In the genomic region with DNA sequence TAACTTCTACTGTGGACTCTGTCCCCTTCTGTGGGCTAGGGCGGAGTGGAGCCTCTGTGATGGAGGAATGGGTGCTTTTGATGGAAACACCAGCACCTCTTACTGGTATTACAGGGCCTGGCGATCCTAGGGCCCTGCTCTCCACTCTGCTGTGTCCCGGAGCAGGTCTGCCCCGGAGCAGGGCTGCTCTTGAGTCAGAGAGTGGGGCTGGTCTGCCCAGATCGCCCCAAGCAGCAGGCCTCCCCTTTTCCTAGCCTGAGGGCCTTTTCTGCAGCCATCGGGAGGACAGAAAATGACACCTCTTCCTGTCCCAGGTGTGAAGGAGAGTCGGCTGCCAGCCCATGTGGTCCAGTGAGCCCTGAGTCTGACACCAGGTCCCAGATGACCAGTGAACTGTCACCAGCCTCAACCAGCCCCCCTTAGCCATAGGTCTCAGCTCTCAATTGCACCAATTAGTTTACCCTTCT, we compare ENCODE assay signal across 8 cellular contexts.
DNase-seq lines count a peak whose midpoint lies in the region; ATAC-seq, FAIRE-seq and TF ChIP-seq lines count a peak whose summit lies in the region.

No MANE protein-coding gene starts in this region.

- no peak for TF ChIP-seq CTCF in cardiac fibroblast (IDR thresholded peaks at IDR 0.05; ENCODE audit: low read depth, low read length)

- H3K4me1 ChIP-seq in ACC112 (ENCODE audit: control insufficient read depth, insufficient read depth, low read length, unreplicated experiment) (peaks cover 22% of the 10 kb centered on the region), mucosa of rectum (ENCODE audit: control insufficient read depth in 2 of 2, insufficient read depth in 2 of 2, low read length in 2 of 2) (peaks cover 15 to 17% of the 10 kb centered on the region in 2 donors)

- H3K27ac ChIP-seq in ACC112 (ENCODE audit: low read depth, low read length) (peak overlapping the region; percentile 33), mucosa of rectum (ENCODE audit: low read depth in 2 of 2, low read length in 2 of 2) (peak overlapping the region in 1 of 2 donors; percentile 67)

- peak overlapping the region; percentile 94 for H3K4me3 ChIP-seq in ACC112 (ENCODE audit: low read depth, low read length)
- H3K4me3 ChIP-seq in cardiac fibroblast (replicated peaks in 1 of 2; ENCODE audit: low read depth in 2 of 2, low read length in 2 of 2), result peak overlapping the region; percentile 73 to 88
- peak overlapping the region; percentile 82 to 83 for H3K4me3 ChIP-seq in mucosa of rectum (ENCODE audit: low read length in 2 of 2)

- H3K27me3 ChIP-seq in ACC112 (ENCODE audit: insufficient read depth, low read length) (no peaks in the 10 kb centered on the region), mucosa of rectum (ENCODE audit: control insufficient read depth in 2 of 2, insufficient read depth in 2 of 2, low read length in 2 of 2) (no peaks in the 10 kb centered on the region)

- no peak overlapping the region for H2AFZ ChIP-seq in ACC112 (ENCODE audit: low read length, unreplicated experiment)

- peak; percentile 13 for ATAC-seq in GM18907 (IDR thresholded peaks at IDR 0.05; ENCODE audit: unreplicated experiment)
- no peak for ATAC-seq in HG02763 (IDR thresholded peaks at IDR 0.05; ENCODE audit: unreplicated experiment)

- FAIRE-seq in HTR-8/SVneo (lab: Jason Lieb, UNC), result no peak

- peaks cover 56% of the 10 kb centered on the region for H3K79me2 ChIP-seq in ACC112 (ENCODE audit: control insufficient read depth, insufficient read depth, low read length, unreplicated experiment)

- peaks cover 21% of the 10 kb centered on the region for H3K36me3 ChIP-seq in ACC112 (ENCODE audit: insufficient read depth, low read length)
- H3K36me3 ChIP-seq in mucosa of rectum (ENCODE audit: control insufficient read depth in 2 of 2, insufficient read depth in 2 of 2, low read length in 2 of 2), result peaks cover 30 to 35% of the 10 kb centered on the region in 2 donors

- DNase-seq in NCI-H69 (lab: John Stamatoyannopoulos, UW) (peak; percentile 21), cardiac fibroblast (ENCODE audit: low read depth in 2 of 2) (peak; percentile 18 to 31), HTR-8/SVneo (ENCODE audit: insufficient read length, low spot score) (no peak), SHP77 treated with DMSO at 0.1 percent for 48 hours (lab: John Stamatoyannopoulos, UW) (no peak)

- peak overlapping the region; percentile 78 to 85 for H3K9ac ChIP-seq in mucosa of rectum (ENCODE audit: low read depth in 1 of 2, low read length in 2 of 2)

- no peaks in the 10 kb centered on the region for H3K9me3 ChIP-seq in mucosa of rectum (ENCODE audit: control insufficient read depth in 2 of 2, low read length in 2 of 2)

Comparison
In these comparisons a context has a peak if more than half of its experiments do, and no peak if none do; other contexts are left out.
1. DNase-seq: peak in NCI-H69 (single experiment) and cardiac fibroblast (2 of 2); none in HTR-8/SVneo (single experiment) and SHP77 treated with DMSO at 0.1 percent for 48 hours (single experiment).
2. Peak in every context shown above with its lines, with median percentiles within 50 percentile points of each other: H3K4me3 ChIP-seq.